ENCODE assay signal across 8 cellular contexts in genomic region chr16:25014500-25015147, GRCh38. TPM values are rescaled to one million over a fixed set of nuclear protein-coding genes. Genes with fewer than 3 reads are reported as not detected.
DNase-seq lines count a peak whose midpoint lies in the region; ATAC-seq and TF ChIP-seq lines count a peak whose summit lies in the region.

No MANE protein-coding gene starts in this region.

- no peak for TF ChIP-seq CTCF in foreskin fibroblast (IDR thresholded peaks at IDR 0.05; ENCODE audit: low read depth, low read length)

- no peaks in the 10 kb centered on the region for H3K27me3 Mint-ChIP-seq in activated naive CD4-positive, alpha-beta T cell treated with anti-CD3 and anti-CD28 coated beads for 36 hours (ENCODE audit: low read depth)
- no peaks in the 10 kb centered on the region for H3K27me3 Mint-ChIP-seq in natural killer cell treated with Interleukin-12 subunit alpha and Interleukin-12 subunit beta and Interleukin-15 and Interleukin-18, amount 100 ng/mL, for 72 hours

- H3K36me3 ChIP-seq in aorta (ENCODE audit: control insufficient read depth in 1 of 2, insufficient read depth in 2 of 2, low read length in 1 of 2) = no peaks in the 10 kb centered on the region

- peak; percentile 10 for ATAC-seq in HG03039 (IDR thresholded peaks at IDR 0.05; ENCODE audit: unreplicated experiment)
- peak; percentile 61 to 62 for ATAC-seq in natural killer cell treated with Interleukin-12 subunit alpha and Interleukin-12 subunit beta and Interleukin-15 and Interleukin-18, amount 100 ng/mL, for 72 hours
- peak; percentile 51 for ATAC-seq in aorta (ENCODE audit: low FRiP score)

- no peaks in the 10 kb centered on the region for H3K27me3 ChIP-seq in aorta (ENCODE audit: control insufficient read depth in 1 of 2, insufficient read depth in 2 of 2, low read length in 1 of 2)

- no peaks in the 10 kb centered on the region for H3K9me3 ChIP-seq in aorta (ENCODE audit: control insufficient read depth, low read length)

- peak overlapping the region; percentile 88 for H3K27ac Mint-ChIP-seq in activated naive CD4-positive, alpha-beta T cell treated with anti-CD3 and anti-CD28 coated beads for 36 hours
- peak overlapping the region; percentile 79 to 94 for H3K27ac Mint-ChIP-seq in natural killer cell treated with Interleukin-12 subunit alpha and Interleukin-12 subunit beta and Interleukin-15 and Interleukin-18, amount 100 ng/mL, for 72 hours

- peaks cover 0 to 12% of the 10 kb centered on the region in 2 donors for H3K4me1 ChIP-seq in aorta (ENCODE audit: control insufficient read depth in 1 of 2, insufficient read depth in 2 of 2, low read length in 2 of 2)

- intact Hi-C loops in activated naive CD4-positive, alpha-beta T cell treated with anti-CD3 and anti-CD28 coated beads for 36 hours (cut with micrococcal nuclease) = loop anchor here (1.0 to 10.0 kb wide), 9 partner anchors 17 to 1067 kb away; partner anchors contain the start of gene LCMT1
- intact Hi-C loops in aorta (cut with DNase I) = loop anchor here (5.0 kb wide), 2 partner anchors 32 to 37 kb away; no protein-coding TSS in a partner anchor

- no peaks in the 10 kb centered on the region for H3K9me3 Mint-ChIP-seq in activated naive CD4-positive, alpha-beta T cell treated with anti-CD3 and anti-CD28 coated beads for 36 hours
- no peaks in the 10 kb centered on the region for H3K9me3 Mint-ChIP-seq in natural killer cell treated with Interleukin-12 subunit alpha and Interleukin-12 subunit beta and Interleukin-15 and Interleukin-18, amount 100 ng/mL, for 72 hours

- CTCF ChIA-PET in activated naive CD4-positive, alpha-beta T cell treated with anti-CD3 and anti-CD28 coated beads for 36 hours (lab: Charles Lee) = interaction anchor here (1.1 to 1.5 kb wide), 2 partner anchors 11 to 35 kb away, joined by 3 to 4 read pairs; no protein-coding TSS in a partner anchor

- H3K27ac ChIP-seq in aorta (ENCODE audit: low read depth in 1 of 2, low read length in 2 of 2) = peak overlapping the region; percentile 25 to 79

- H3K4me3 Mint-ChIP-seq in activated naive CD4-positive, alpha-beta T cell treated with anti-CD3 and anti-CD28 coated beads for 36 hours = peak overlapping the region; percentile 89
- H3K4me3 Mint-ChIP-seq in natural killer cell treated with Interleukin-12 subunit alpha and Interleukin-12 subunit beta and Interleukin-15 and Interleukin-18, amount 100 ng/mL, for 72 hours = peak overlapping the region; percentile 93

- H3K4me3 ChIP-seq in foreskin fibroblast (ENCODE audit: low read depth in 1 of 2, low read length in 2 of 2) = peak overlapping the region; percentile 89 to 96
- H3K4me3 ChIP-seq in aorta (ENCODE audit: low read length in 2 of 2) = peak overlapping the region; percentile 97 to 99

- peaks cover 26% of the 10 kb centered on the region for H3K36me3 Mint-ChIP-seq in activated naive CD4-positive, alpha-beta T cell treated with anti-CD3 and anti-CD28 coated beads for 36 hours (ENCODE audit: low read depth)
- H3K36me3 Mint-ChIP-seq in natural killer cell treated with Interleukin-12 subunit alpha and Interleukin-12 subunit beta and Interleukin-15 and Interleukin-18, amount 100 ng/mL, for 72 hours = no peaks in the 10 kb centered on the region

- H3K4me1 Mint-ChIP-seq in activated naive CD4-positive, alpha-beta T cell treated with anti-CD3 and anti-CD28 coated beads for 36 hours (ENCODE audit: low read depth) = peaks cover 79% of the 10 kb centered on the region
- H3K4me1 Mint-ChIP-seq in natural killer cell treated with Interleukin-12 subunit alpha and Interleukin-12 subunit beta and Interleukin-15 and Interleukin-18, amount 100 ng/mL, for 72 hours (ENCODE audit: low read depth in 2 of 2) = peaks cover 61 to 70% of the 10 kb centered on the region in 2 donors

- peak; percentile 12 for DNase-seq in stimulated activated CD4-positive, alpha-beta T cell treated with anti-CD3 and anti-CD28 coated beads, Interleukin-1b, Interleukin-23, amount 100 ng/mL, for 48 hours
- DNase-seq in stimulated activated CD4-positive, alpha-beta T cell treated with anti-CD3 and anti-CD28 coated beads, Interleukin-2, amount 100 ng/mL, for 48 hours = no peak
- peak; percentile 76 for DNase-seq in NCI-H69 (lab: John Stamatoyannopoulos, UW)
- DNase-seq in activated naive CD4-positive, alpha-beta T cell treated with anti-CD3 and anti-CD28 coated beads for 36 hours = peak; percentile 47
- DNase-seq in foreskin fibroblast = peak; percentile 39 to 67
- DNase-seq in natural killer cell treated with Interleukin-12 subunit alpha and Interleukin-12 subunit beta and Interleukin-15 and Interleukin-18, amount 100 ng/mL, for 72 hours (ENCODE audit: low spot score) = no peak
- DNase-seq in aorta = peak; percentile 61 to 85

- 0% methylated on average over 46 to 51 of the region's 51 CpGs for WGBS in aorta, 2 donors

RNA-seq across cellular contexts. Expression of gene ARHGAP17, which starts 0.5 kb away (rescaled TPM):
- 10 to 100 TPM; 48.6 to 49.2 TPM for total RNA-seq in activated naive CD4-positive, alpha-beta T cell treated with anti-CD3 and anti-CD28 coated beads for 36 hours
- 10 to 100 TPM; 67.2 to 83.5 TPM for total RNA-seq in natural killer cell treated with Interleukin-12 subunit alpha and Interleukin-12 subunit beta and Interleukin-15 and Interleukin-18, amount 100 ng/mL, for 72 hours
- total RNA-seq in aorta = 100 to 1,000 TPM in 1 of 2 donors, 10 to 100 TPM in 1; 95.8 to 122 TPM
- polyA plus RNA-seq in aorta = 10 to 100 TPM; 12.9 to 56.7 TPM

Comparison
In these comparisons a context has a peak if more than half of its experiments do, and no peak if none do; other contexts are left out.
1. DNase-seq: peak in stimulated activated CD4-positive, alpha-beta T cell treated with anti-CD3 and anti-CD28 coated beads, Interleukin-1b, Interleukin-23, amount 100 ng/mL, for 48 hours (single experiment), NCI-H69 (single experiment), activated naive CD4-positive, alpha-beta T cell treated with anti-CD3 and anti-CD28 coated beads for 36 hours (single experiment), foreskin fibroblast (2 of 2) and aorta (2 of 2); none in stimulated activated CD4-positive, alpha-beta T cell treated with anti-CD3 and anti-CD28 coated beads, Interleukin-2, amount 100 ng/mL, for 48 hours (0 of 2) and natural killer cell treated with Interleukin-12 subunit alpha and Interleukin-12 subunit beta and Interleukin-15 and Interleukin-18, amount 100 ng/mL, for 72 hours (single experiment).
2. ATAC-seq: peak in every context shown above with its lines; median percentile 62 in natural killer cell treated with Interleukin-12 subunit alpha and Interleukin-12 subunit beta and Interleukin-15 and Interleukin-18, amount 100 ng/mL, for 72 hours; 51 in aorta; 10 in HG03039.